8 cellular contexts compared by ENCODE assay signal in the genomic region with DNA sequence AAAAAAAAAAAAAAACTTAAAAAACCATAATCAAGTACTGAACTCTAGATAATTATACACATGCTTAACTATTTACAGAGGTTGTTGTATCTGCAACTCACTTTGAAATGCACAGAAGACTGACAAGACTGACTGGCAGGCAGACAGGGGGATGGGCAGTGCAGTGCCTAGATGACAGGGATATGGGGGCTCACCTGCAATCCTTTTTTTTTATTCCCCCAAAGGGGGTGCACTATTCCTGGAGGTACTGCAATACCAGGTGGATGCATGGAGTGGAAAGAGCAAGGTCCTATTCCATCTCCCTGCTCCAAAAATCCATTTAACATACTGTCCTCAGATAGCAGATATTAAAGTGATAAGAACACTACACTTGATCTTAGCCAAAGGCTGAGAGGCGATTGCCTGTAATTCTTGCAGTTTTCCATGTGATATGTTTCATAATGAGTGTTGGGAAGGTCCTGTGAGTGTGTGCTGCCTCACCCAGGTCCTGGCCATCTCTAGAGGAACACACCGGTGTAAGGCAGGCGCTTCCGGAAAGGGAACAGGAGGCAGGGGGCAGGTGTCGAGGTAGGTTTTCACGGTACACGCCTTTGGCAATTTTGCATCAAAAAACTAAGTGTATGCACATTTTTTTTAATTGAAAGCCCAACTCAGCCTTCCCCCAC. TPM values are rescaled to one million over a fixed set of nuclear protein-coding genes. Genes with fewer than 3 reads are reported as not detected.
A peak's percentile ranks its signal among the peaks of the same experiment; 100 is the strongest.
DNase-seq lines count a peak whose midpoint lies in the region; ATAC-seq, FAIRE-seq and TF ChIP-seq lines count a peak whose summit lies in the region.

No MANE protein-coding gene starts in this region.

- H3K4me3 ChIP-seq in K562 (peak overlapping the region; percentile 47), tibial artery (peak overlapping the region; percentile 51 to 62)

- H3K79me2 ChIP-seq in K562 (ENCODE audit: control insufficient read depth, insufficient read depth, low read length), result peaks cover 24% of the 10 kb centered on the region; the same call in 2 of the 3 replicates

- H3K4me1 ChIP-seq in K562 (replicated peaks in 1 of 2; ENCODE audit: control insufficient read depth in 2 of 2, insufficient read depth in 2 of 2, low read length in 2 of 2), result peaks cover 30 to 57% of the 10 kb centered on the region in 2 experiments
- peaks cover 0 to 26% (median 21%) of the 10 kb centered on the region in 4 donors for H3K4me1 ChIP-seq in tibial artery

- H3K36me3 Mint-ChIP-seq in activated T-cell treated with anti-CD3 and anti-CD28 coated beads, Interleukin-2, amount 50 U/mL, for 4 hours (ENCODE audit: insufficient read depth), result peaks cover 21% of the 10 kb centered on the region

- no TSS peak for BruUV-seq in K562 (replicated peaks; lab: Mats Ljungman, UMichigan)

- peak overlapping the region; percentile 60; the same call in 1 of the 2 replicates for H2AFZ ChIP-seq in K562 (ENCODE audit: low read depth, low read length)

- ATAC-seq in activated T-cell treated with anti-CD3 and anti-CD28 coated beads, Interleukin-2, amount 50 U/mL, for 4 hours, result no peak
- ATAC-seq in K562 (no peak), left colon (peak; percentile 53), GM21737 (IDR thresholded peaks at IDR 0.05; ENCODE audit: unreplicated experiment) (no peak)

- H3K9ac ChIP-seq in K562 (ENCODE audit: insufficient read depth in 1 of 2, low read depth in 2 of 2, low read length in 2 of 2), result peak overlapping the region; percentile 76 to 95; a peak in 3 of 4 replicates

- no peaks in the 10 kb centered on the region for H3K27me3 ChIP-seq in K562 (ENCODE audit: control insufficient read depth in 2 of 2, insufficient read depth in 2 of 2, low read length in 2 of 2)
- H3K27me3 ChIP-seq in tibial artery, result no peaks in the 10 kb centered on the region

- no peaks in the 10 kb centered on the region for H3K27me3 Mint-ChIP-seq in activated T-cell treated with anti-CD3 and anti-CD28 coated beads, Interleukin-2, amount 50 U/mL, for 4 hours (ENCODE audit: low read depth)

- CTCF ChIA-PET in K562 (lab: Yijun Ruan, JAX; ENCODE audit: low intra/inter-chr PET ratio), result interaction anchor here (0.7 kb wide), 1 partner anchor 70 kb away, joined by 5 read pairs; no protein-coding TSS in a partner anchor

- POLR2A ChIA-PET in K562 (lab: Yijun Ruan, JAX), result interaction anchor here (1.0 to 2.9 kb wide), 4 partner anchors 8 to 20 kb away, joined by 3 to 23 read pairs (median 4); no protein-coding TSS in a partner anchor

- DNase-seq in activated T-cell treated with anti-CD3 and anti-CD28 coated beads, Interleukin-2, amount 50 U/mL, for 4 hours, result no peak
- DNase-seq in activated T-cell treated with anti-CD3 and anti-CD28 coated beads, Interleukin-2, amount 50 U/mL, for 1 hour, result no peak
- no peak for DNase-seq in K562 (ENCODE audit: extremely low read depth in 1 of 4, low spot score in 3 of 4)
- peak in 1 of 2 donors; percentile 51 for DNase-seq in left colon
- no peak for DNase-seq in tibial artery
- DNase-seq in SW 1271 (lab: John Stamatoyannopoulos, UW), result no peak
- DNase-seq in dermis blood vessel endothelial cell, result no peak

- peaks cover 8% of the 10 kb centered on the region for H3K4me1 Mint-ChIP-seq in activated T-cell treated with anti-CD3 and anti-CD28 coated beads, Interleukin-2, amount 50 U/mL, for 4 hours (ENCODE audit: low read depth)

- peaks cover 72% of the 10 kb centered on the region for H3K36me3 ChIP-seq in K562 (ENCODE audit: control insufficient read depth, insufficient read depth, low read length)
- peaks cover 13 to 49% (median 27%) of the 10 kb centered on the region in 3 donors for H3K36me3 ChIP-seq in tibial artery

- H3K4me3 Mint-ChIP-seq in activated T-cell treated with anti-CD3 and anti-CD28 coated beads, Interleukin-2, amount 50 U/mL, for 4 hours, result peak overlapping the region; percentile 40

- peak overlapping the region; percentile 82 for H3K4me2 ChIP-seq in K562 (ENCODE audit: insufficient read depth, low read length)

- TF ChIP-seq RAD21 in K562 (CRISPR knock-in tag; conservative IDR thresholded peaks at IDR 0.05 in 1 of 2, IDR thresholded peaks at IDR 0.05 in 1 of 2), result no peak

- H3K9me3 ChIP-seq in K562 (replicated peaks; ENCODE audit: control insufficient read depth, insufficient read depth, low read depth, low read length), result no peaks in the 10 kb centered on the region
- H3K9me3 ChIP-seq in tibial artery, result no peaks in the 10 kb centered on the region

- peaks cover 10% of the 10 kb centered on the region; the same call in 1 of the 2 replicates for H4K20me1 ChIP-seq in K562 (replicated peaks; ENCODE audit: control insufficient read depth, insufficient read depth, low read length)

- WGBS in K562 (ENCODE audit: insufficient coverage, low coverage, missing lambda C conversion rate), result 33% methylated on average over 5 of the region's 7 CpGs

- H3K9me1 ChIP-seq in K562 (ENCODE audit: control insufficient read depth, insufficient read depth, low read length), result peaks cover 3% of the 10 kb centered on the region

- no peaks in the 10 kb centered on the region for H3K9me3 Mint-ChIP-seq in activated T-cell treated with anti-CD3 and anti-CD28 coated beads, Interleukin-2, amount 50 U/mL, for 4 hours

- TF ChIP-seq EP300 in K562 (IDR thresholded peaks at IDR 0.05; ENCODE audit: low read length), result no peak

- peak; percentile 66 for FAIRE-seq in K562 (lab: Jason Lieb, UNC)

- TF ChIP-seq CTCF in K562 (IDR thresholded peaks at IDR 0.05 in 2 of 3, conservative IDR thresholded peaks at IDR 0.05 in 1 of 3; ENCODE audit: insufficient read depth in 2 of 3, low read depth in 1 of 3, low read length in 3 of 3), result no peak
- no peak for TF ChIP-seq CTCF in tibial artery (IDR thresholded peaks at IDR 0.05)

- TF ChIP-seq POLR2A in K562 (conservative IDR thresholded peaks at IDR 0.05), result no peak

- H3K27ac ChIP-seq in K562 (ENCODE audit: extremely low read depth, low read depth, low read length), result peak overlapping the region; percentile 96
- peak overlapping the region; percentile 11 to 64 for H3K27ac ChIP-seq in tibial artery

- in situ Hi-C loops in K562 (cut with MboI), result no loop called here

- intact Hi-C loops in K562 (cut with micrococcal nuclease), result loop anchor here (2.0 to 10.0 kb wide), 2 partner anchors 58 to 420 kb away; partner anchors contain the start of gene GATA2
- intact Hi-C loops in left colon (cut with DNase I, micrococcal nuclease), result no loop called here
- intact Hi-C loops in tibial artery (cut with DNase I; ENCODE audit: low total_unique reads), result loop anchor here (5.0 to 10.0 kb wide), 4 partner anchors 50 to 530 kb away; partner anchors contain the start of gene RUVBL1

TF ChIP-seq in K562, 482 proteins besides CTCF, POLR2A, EP300 and RAD21 (continues in another document):
- no peak for TF ChIP-seq SPI1 (IDR thresholded peaks at IDR 0.05; ENCODE audit: borderline replicate concordance, low read depth, low read length)

RNA-seq across cellular contexts. Expression of gene SEC61A1, which starts 22.7 kb away (rescaled TPM):
- total RNA-seq in activated T-cell treated with anti-CD3 and anti-CD28 coated beads, Interleukin-2, amount 50 U/mL, for 4 hours, result 100 to 1,000 TPM; 195 to 216 (median 210) TPM
- 177 and 213 TPM in 2 replicates for total RNA-seq in K562 (2011; cell fraction: chromatin; rRNA removed; ENCODE audit: low replicate concordance)
- total RNA-seq in K562 (2011; cell fraction: nucleolus; rRNA removed), result 209 and 221 TPM in 2 replicates
- total RNA-seq in K562 (2011; cell fraction: nucleoplasm; rRNA removed), result 193 and 199 TPM in 2 replicates
- total RNA-seq in K562 (2014; rRNA removed), result 79.1 and 105 TPM in 2 replicates
- 69.1 and 72.5 TPM in 2 replicates for total RNA-seq in K562 (2014; rRNA removed; fragmentation: Illumina TruSeq; extraction: Trizol)
- total RNA-seq in K562 (2015; rRNA removed; fragmentation: Illumina TruSeq; extraction: Trizol), result 97.5 and 98.2 TPM in 2 replicates
- 112 and 113 TPM in 2 replicates for total RNA-seq in K562 (2021)
- 137 and 140 TPM in 2 replicates for polyA plus RNA-seq in K562 (2011; rRNA removed)
- polyA plus RNA-seq in K562 (2011; cell fraction: cytosol; rRNA removed), result 138 and 154 TPM in 2 replicates
- 101 and 119 TPM in 2 replicates for polyA plus RNA-seq in K562 (2011; cell fraction: nucleus; rRNA removed)
- polyA plus RNA-seq in K562 (2012), result 84.1 and 153 TPM in 2 replicates
- polyA plus RNA-seq in K562 (2014; fragmentation: Illumina TruSeq; extraction: Trizol), result 101 and 109 TPM in 2 replicates
- 1 to 10 TPM; 1.9 to 5.1 TPM for polyA plus RNA-seq in K562 (2014; fragmentation: Nextera tagmentation; extraction: Ambion mirVana)
- 76.4 and 97.8 TPM in 2 replicates for polyA plus RNA-seq in K562 (2014; rRNA removed)
- polyA minus RNA-seq in K562 (2011; rRNA and poly(A)+ RNA removed), result 167 and 193 TPM in 2 replicates
- 80.9 and 97.1 TPM in 2 replicates for polyA minus RNA-seq in K562 (2011; cell fraction: cytosol; rRNA and poly(A)+ RNA removed)
- 37.3 and 56.3 TPM in 2 replicates for polyA minus RNA-seq in K562 (2011; cell fraction: nucleus; rRNA and poly(A)+ RNA removed)
- 100 to 1,000 TPM; 142 to 158 TPM for total RNA-seq in left colon
- 232 and 339 TPM in 2 replicates for total RNA-seq in dermis blood vessel endothelial cell

RNA-seq across cellular contexts. Expression of gene RUVBL1, which starts 48.6 kb away (rescaled TPM):
- total RNA-seq in activated T-cell treated with anti-CD3 and anti-CD28 coated beads, Interleukin-2, amount 50 U/mL, for 4 hours, result 100 to 1,000 TPM; 158 to 177 (median 161) TPM
- 55.5 and 61.2 TPM in 2 replicates for total RNA-seq in K562 (2011; cell fraction: chromatin; rRNA removed; ENCODE audit: low replicate concordance)
- 45.7 and 51.0 TPM in 2 replicates for total RNA-seq in K562 (2011; cell fraction: nucleolus; rRNA removed)
- 45.6 and 47.1 TPM in 2 replicates for total RNA-seq in K562 (2011; cell fraction: nucleoplasm; rRNA removed)
- total RNA-seq in K562 (2014; rRNA removed) (140 and 148 TPM in 2 replicates), K562 (2014; rRNA removed; fragmentation: Illumina TruSeq; extraction: Trizol) (117 and 119 TPM in 2 replicates), K562 (2015; rRNA removed; fragmentation: Illumina TruSeq; extraction: Trizol) (131 TPM in 2 replicates), K562 (2021) (106 and 110 TPM in 2 replicates), left colon (10 to 100 TPM; 11.9 to 16.3 TPM), dermis blood vessel endothelial cell (58.2 and 90.0 TPM in 2 replicates)
- polyA plus RNA-seq in K562 (2011; rRNA removed) (69.8 and 94.4 TPM in 2 replicates), K562 (2014; fragmentation: Illumina TruSeq; extraction: Trizol) (140 and 147 TPM in 2 replicates), K562 (2014; fragmentation: Nextera tagmentation; extraction: Ambion mirVana) (10 to 100 TPM; 20.7 to 40.2 TPM), K562 (2014; rRNA removed) (103 and 113 TPM in 2 replicates)
- polyA plus RNA-seq in K562 (2011; cell fraction: cytosol; rRNA removed), result 80.6 and 98.7 TPM in 2 replicates
- polyA plus RNA-seq in K562 (2011; cell fraction: nucleus; rRNA removed), result 36.0 and 40.8 TPM in 2 replicates
- 77.9 and 122 TPM in 2 replicates for polyA plus RNA-seq in K562 (2012)
- 63.4 and 91.2 TPM in 2 replicates for polyA minus RNA-seq in K562 (2011; rRNA and poly(A)+ RNA removed)
- polyA minus RNA-seq in K562 (2011; cell fraction: cytosol; rRNA and poly(A)+ RNA removed), result 42.4 and 64.1 TPM in 2 replicates
- 28.1 and 32.5 TPM in 2 replicates for polyA minus RNA-seq in K562 (2011; cell fraction: nucleus; rRNA and poly(A)+ RNA removed)

Comparison
In these comparisons a context has a peak if more than half of its experiments do, and no peak if none do; other contexts are left out.
1. intact Hi-C loops: an anchor here in K562 (2.0 to 10.0 kb wide) and tibial artery (5.0 to 10.0 kb wide); none called in left colon.